Comparison of ENCODE assay signal across 7 cellular contexts in genomic region chr11:65047581-65048422, GRCh38. TPM values are rescaled to one million over a fixed set of nuclear protein-coding genes. Genes with fewer than 3 reads are reported as not detected.
DNase-seq lines count a peak whose midpoint lies in the region; ATAC-seq and TF ChIP-seq lines count a peak whose summit lies in the region.
"Had no signal": no experiment of that assay in that cellular context is flagged by ENCODE, and none has a peak within 500 bp of the region (broad histone marks: within the 10 kb centered on the region; RNA-seq: fewer than 3 reads in every experiment).

No MANE protein-coding gene starts in this region.

- TF ChIP-seq POLR2A in upper lobe of left lung (IDR thresholded peaks at IDR 0.05), result no peak

- no peak for TF ChIP-seq EP300 in upper lobe of left lung (IDR thresholded peaks at IDR 0.05)

- H3K27ac ChIP-seq in upper lobe of left lung, result peak overlapping the region in 3 of 4 donors; percentile 69 to 75 (median 71)

- peaks cover 0 to 23% (median 8%) of the 10 kb centered on the region in 4 donors for H3K36me3 ChIP-seq in upper lobe of left lung

- TF ChIP-seq CTCF in upper lobe of left lung (IDR thresholded peaks at IDR 0.05), result no peak

- H3K27me3 ChIP-seq in upper lobe of left lung, result no peaks in the 10 kb centered on the region

- 21 to 36% methylated on average over 35 to 48 of the region's 56 CpGs for WGBS in upper lobe of left lung, 2 donors

- peak in 1 of 2 donors; percentile 68 for ATAC-seq in upper lobe of left lung (ENCODE audit: low FRiP score in 2 of 2)
- no peak for ATAC-seq in HG03139 (IDR thresholded peaks at IDR 0.05; ENCODE audit: unreplicated experiment)

- peak; percentile 13 for DNase-seq in activated T-cell treated with anti-CD3 and anti-CD28 coated beads for 24 hours (ENCODE audit: low read depth)
- no peak for DNase-seq in activated T-cell treated with anti-CD3 and anti-CD28 coated beads for 4 hours
- DNase-seq in iPS-NIHi7 (ENCODE audit: extremely low spot score), result peak; percentile 54
- DNase-seq in upper lobe of left lung, result peak in 1 of 2 donors; percentile 83
- DNase-seq in AML-193 (lab: John Stamatoyannopoulos, UW), result no peak

- peak overlapping the region; percentile 46 to 62 (median 52) for H3K4me3 ChIP-seq in upper lobe of left lung

- H3K9me3 ChIP-seq in upper lobe of left lung, result no peaks in the 10 kb centered on the region

- peaks cover 22 to 37% (median 31%) of the 10 kb centered on the region in 4 donors for H3K4me1 ChIP-seq in upper lobe of left lung

RNA-seq across cellular contexts. Expression of gene SAC3D1, which starts 6.8 kb away (rescaled TPM):
- total RNA-seq in upper lobe of left lung, result 10 to 100 TPM in 5 of 6 donors, 1 to 10 TPM in 1; 9.1 to 18.9 (median 14.5) TPM

RNA-seq across cellular contexts. Expression of gene NAALADL1, which starts 10.6 kb away (rescaled TPM):
- total RNA-seq in upper lobe of left lung, result 10 to 100 TPM in 2 of 6 donors, 1 to 10 TPM in 4; 5.9 to 27.2 (median 9.1) TPM
- total RNA-seq: A673 had no signal

RNA-seq across cellular contexts. Expression of gene SNX15, which starts 20.6 kb away (rescaled TPM):
- 10 to 100 TPM; 14.7 to 32.1 (median 21.2) TPM for total RNA-seq in upper lobe of left lung

RNA-seq across cellular contexts. Expression of gene ARL2, which starts 33.8 kb away (rescaled TPM):
- 100 to 1,000 TPM in 1 of 6 donors, 10 to 100 TPM in 5; 41.9 to 113 (median 81.2) TPM for total RNA-seq in upper lobe of left lung

RNA-seq across cellular contexts. Expression of gene CDCA5, which starts 36.0 kb away (rescaled TPM):
- total RNA-seq in upper lobe of left lung, result 1 to 10 TPM; 1.0 to 4.4 (median 1.8) TPM

Comparison
In these comparisons a context has a peak if more than half of its experiments do, and no peak if none do; other contexts are left out.
1. DNase-seq: peak in activated T-cell treated with anti-CD3 and anti-CD28 coated beads for 24 hours (single experiment) and iPS-NIHi7 (single experiment); none in activated T-cell treated with anti-CD3 and anti-CD28 coated beads for 4 hours (single experiment) and AML-193 (0 of 2).